In the genomic region with DNA sequence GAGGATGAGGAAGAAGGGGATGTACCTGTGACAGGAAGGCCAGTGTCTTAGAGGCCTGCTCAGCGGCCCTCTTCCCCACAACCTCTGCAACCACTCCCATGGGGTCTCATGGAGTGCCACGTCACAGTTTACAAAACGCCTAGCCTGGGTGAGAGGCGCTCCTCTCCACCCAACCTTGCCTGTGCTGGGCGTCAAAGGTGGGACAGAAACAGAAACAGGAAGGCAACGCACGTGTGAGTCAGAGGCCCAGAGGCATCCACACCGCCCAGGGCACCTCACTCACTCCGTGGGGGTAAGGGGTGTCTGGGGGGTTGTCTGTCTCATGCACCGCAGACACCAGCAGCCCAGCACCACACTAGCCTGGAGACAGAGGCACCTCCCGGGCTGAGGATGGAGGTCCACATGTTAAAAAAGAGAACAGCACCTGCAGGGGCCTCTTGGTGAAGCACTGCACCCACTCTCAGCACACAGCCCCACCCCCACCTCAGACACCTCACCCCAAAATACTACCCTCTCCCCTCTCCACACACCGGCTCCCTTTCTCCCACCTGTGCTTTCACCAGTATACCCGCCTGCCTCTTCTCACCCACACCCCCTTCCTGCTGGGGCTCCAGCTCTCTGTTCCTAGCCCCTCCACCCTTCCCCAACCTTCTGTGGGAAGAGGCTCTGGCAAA, we compare ENCODE assay signal across 9 cellular contexts. TPM values are rescaled to one million over a fixed set of nuclear protein-coding genes. Genes with fewer than 3 reads are reported as not detected.
DNase-seq lines count a peak whose midpoint lies in the region; ATAC-seq and TF ChIP-seq lines count a peak whose summit lies in the region.
"Had no signal": no experiment of that assay in that cellular context is flagged by ENCODE, and none has a peak within 500 bp of the region (broad histone marks: within the 10 kb centered on the region; RNA-seq: fewer than 3 reads in every experiment).

No MANE protein-coding gene starts in this region.

- POLR2A ChIA-PET in activated CD4-positive, alpha-beta memory T cell treated with anti-CD3 and anti-CD28 coated beads for 36 hours (lab: Charles Lee), result interaction anchor here (1.1 kb wide), 1 partner anchor 20 kb away, joined by 4 read pairs; the partner anchor contains the start of gene CLN6

- no peak overlapping the region for H3K4ac ChIP-seq in trophoblast cell (ENCODE audit: low read depth, low read length)

- no peaks in the 10 kb centered on the region for H3K79me2 ChIP-seq in trophoblast cell (ENCODE audit: control insufficient read depth, insufficient read depth, low read length, poor library complexity)

- H3K36me3 ChIP-seq in colonic mucosa (no peaks in the 10 kb centered on the region), trophoblast cell (ENCODE audit: control insufficient read depth in 1 of 2, insufficient read depth in 2 of 2, low read length in 2 of 2) (peaks cover 12 to 17% of the 10 kb centered on the region in 2 experiments)

- in situ Hi-C loops in GM13977 (cut with MboI; ENCODE audit: low pct_unique_long_range_greater_than_20kb, low sequenced_read_pairs, unreplicated experiment), result no loop called here

- H2BK5ac ChIP-seq in trophoblast cell (ENCODE audit: low read depth, low read length, poor library complexity), result no peak overlapping the region

- peak; percentile 58 for ATAC-seq in HG02852 (IDR thresholded peaks at IDR 0.05; ENCODE audit: unreplicated experiment)
- ATAC-seq in omental fat pad (ENCODE audit: low FRiP score), result no peak
- no peak for ATAC-seq in HG03175 (IDR thresholded peaks at IDR 0.05; ENCODE audit: unreplicated experiment)

- H4K8ac ChIP-seq in trophoblast cell (ENCODE audit: low read depth, low read length), result no peak overlapping the region

- H2BK120ac ChIP-seq in trophoblast cell (ENCODE audit: insufficient read depth, low read length, poor library complexity), result no peak overlapping the region

- H3K4me2 ChIP-seq in trophoblast cell (ENCODE audit: low read length), result no peak overlapping the region
- H3K4me2 ChIP-seq: KMS-11 had no signal

- H2AK5ac ChIP-seq in trophoblast cell (ENCODE audit: low read length), result no peak overlapping the region

- H3K4me1 Mint-ChIP-seq in activated CD4-positive, alpha-beta memory T cell treated with anti-CD3 and anti-CD28 coated beads for 36 hours (ENCODE audit: low read depth), result peaks cover 23% of the 10 kb centered on the region

- CTCF ChIA-PET in activated CD4-positive, alpha-beta memory T cell treated with anti-CD3 and anti-CD28 coated beads for 36 hours (lab: Charles Lee), result interaction anchor here (0.8 to 3.6 kb wide), 3 partner anchors 10 to 346 kb away, joined by 5 to 16 read pairs (median 5); no protein-coding TSS in a partner anchor

- no peaks in the 10 kb centered on the region for H3K27me3 ChIP-seq in colonic mucosa
- H3K27me3 ChIP-seq in trophoblast cell (ENCODE audit: insufficient read depth, low read length), result no peaks in the 10 kb centered on the region

- H3K27ac ChIP-seq in colonic mucosa (no peak overlapping the region), trophoblast cell (ENCODE audit: low read depth, low read length) (no peak overlapping the region)
- H3K27ac ChIP-seq: KMS-11 had no signal

- H3K4me1 ChIP-seq in colonic mucosa (peaks cover 12% of the 10 kb centered on the region), trophoblast cell (ENCODE audit: control insufficient read depth in 1 of 2, insufficient read depth in 2 of 2, low read length in 2 of 2) (peaks cover 0 to 3% of the 10 kb centered on the region in 2 experiments)

- H2BK12ac ChIP-seq in trophoblast cell (ENCODE audit: low read length), result no peak overlapping the region

- H4K12ac ChIP-seq in trophoblast cell (ENCODE audit: low read depth, low read length), result no peak overlapping the region

- H3K4me3 Mint-ChIP-seq in activated CD4-positive, alpha-beta memory T cell treated with anti-CD3 and anti-CD28 coated beads for 36 hours, result no peak overlapping the region

- no peak for TF ChIP-seq CTCF in GM13977 (IDR thresholded peaks at IDR 0.05; ENCODE audit: extremely low read depth, insufficient read depth, missing control alignments)
- TF ChIP-seq CTCF in omental fat pad (IDR thresholded peaks at IDR 0.05), result no peak
- no peak for TF ChIP-seq CTCF in colonic mucosa (IDR thresholded peaks at IDR 0.05)

- no peak overlapping the region for H4K91ac ChIP-seq in trophoblast cell (ENCODE audit: low read depth, low read length)

- no peaks in the 10 kb centered on the region for H3K9me3 Mint-ChIP-seq in activated CD4-positive, alpha-beta memory T cell treated with anti-CD3 and anti-CD28 coated beads for 36 hours

- no peak overlapping the region for H3K14ac ChIP-seq in trophoblast cell (ENCODE audit: low read length)

- H3K36me3 Mint-ChIP-seq in activated CD4-positive, alpha-beta memory T cell treated with anti-CD3 and anti-CD28 coated beads for 36 hours, result no peaks in the 10 kb centered on the region

- intact Hi-C loops in activated CD4-positive, alpha-beta memory T cell treated with anti-CD3 and anti-CD28 coated beads for 36 hours (cut with micrococcal nuclease), result loop anchor here (2.0 kb wide), 2 partner anchors 19 to 347 kb away; partner anchors contain the start of gene CLN6
- intact Hi-C loops in colonic mucosa (cut with DNase I), result no loop called here

- DNase-seq in GM13977 (ENCODE audit: low spot score) (peak; percentile 69), omental fat pad (ENCODE audit: low spot score) (peak; percentile 6), NCI-H1105 treated with DMSO at 0.1 percent for 48 hours (lab: John Stamatoyannopoulos, UW) (no peak), colonic mucosa (no peak), trophoblast cell (no peak)
- peak; percentile 54 for DNase-seq in activated CD4-positive, alpha-beta memory T cell treated with anti-CD3 and anti-CD28 coated beads for 36 hours

- no peak overlapping the region for H3K4me3 ChIP-seq in colonic mucosa
- H3K4me3 ChIP-seq in trophoblast cell (ENCODE audit: low read depth, low read length), result no peak overlapping the region

- no peaks in the 10 kb centered on the region for H3K79me1 ChIP-seq in trophoblast cell (ENCODE audit: low read length)

- H3K18ac ChIP-seq in trophoblast cell (ENCODE audit: low read length), result no peak overlapping the region

- H2AFZ ChIP-seq in trophoblast cell (ENCODE audit: insufficient read depth, low read length, poor library complexity), result no peak overlapping the region

- no CpG with 5 or more reads among the region's 13 CpGs for WGBS in trophoblast cell (ENCODE audit: extremely low coverage, insufficient coverage, insufficient read length)

- H3K27me3 Mint-ChIP-seq in activated CD4-positive, alpha-beta memory T cell treated with anti-CD3 and anti-CD28 coated beads for 36 hours, result no peaks in the 10 kb centered on the region

- H3K27ac Mint-ChIP-seq in activated CD4-positive, alpha-beta memory T cell treated with anti-CD3 and anti-CD28 coated beads for 36 hours, result peak overlapping the region; percentile 51

- H3K9ac ChIP-seq in colonic mucosa (ENCODE audit: low read depth in 2 of 2, low read length in 2 of 2) (peak overlapping the region in 1 of 2 donors; percentile 4), trophoblast cell (ENCODE audit: low read length) (no peak overlapping the region)
- H3K9ac ChIP-seq: KMS-11 had no signal

- H3K23ac ChIP-seq in trophoblast cell (ENCODE audit: low read length), result no peak overlapping the region

- H3K9me3 ChIP-seq in colonic mucosa (no peaks in the 10 kb centered on the region), trophoblast cell (ENCODE audit: insufficient read depth, low read depth, low read length) (no peaks in the 10 kb centered on the region)

RNA-seq across cellular contexts. Expression of gene CALML4, which starts 4.7 kb away (rescaled TPM):
- total RNA-seq in activated CD4-positive, alpha-beta memory T cell treated with anti-CD3 and anti-CD28 coated beads for 36 hours, result 1 to 10 TPM; 5.3 to 7.0 TPM
- total RNA-seq in omental fat pad (10 to 100 TPM in 1 of 4 donors, 1 to 10 TPM in 3; 8.6 to 10.3 (median 9.0) TPM), colonic mucosa (100 to 1,000 TPM; 111 to 126 TPM)
- polyA plus RNA-seq in trophoblast cell (2013), result 9.6 and 10.6 TPM in 2 replicates

RNA-seq across cellular contexts. Expression of gene CLN6, which starts 19.7 kb away (rescaled TPM):
- total RNA-seq in activated CD4-positive, alpha-beta memory T cell treated with anti-CD3 and anti-CD28 coated beads for 36 hours, result 10 to 100 TPM; 32.9 to 34.2 TPM
- total RNA-seq in omental fat pad (10 to 100 TPM; 15.6 to 40.1 (median 21.3) TPM), colonic mucosa (10 to 100 TPM; 18.9 to 55.8 TPM)
- polyA plus RNA-seq in trophoblast cell (2013), result 18.5 and 21.2 TPM in 2 replicates

Comparison
In these comparisons a context has a peak if more than half of its experiments do, and no peak if none do; other contexts are left out.
1. DNase-seq: peak in GM13977 (single experiment), activated CD4-positive, alpha-beta memory T cell treated with anti-CD3 and anti-CD28 coated beads for 36 hours (single experiment) and omental fat pad (single experiment); none in NCI-H1105 treated with DMSO at 0.1 percent for 48 hours (single experiment), colonic mucosa (single experiment) and trophoblast cell (0 of 2).
2. RNA of gene CALML4, which starts 4.7 kb away (total RNA-seq): 111 to 126 TPM in colonic mucosa; 8.6 to 10.3 TPM in omental fat pad and 5.3 to 7.0 TPM in activated CD4-positive, alpha-beta memory T cell treated with anti-CD3 and anti-CD28 coated beads for 36 hours; every median in the first group is over 4 times any median in the second.